In the genomic region with DNA sequence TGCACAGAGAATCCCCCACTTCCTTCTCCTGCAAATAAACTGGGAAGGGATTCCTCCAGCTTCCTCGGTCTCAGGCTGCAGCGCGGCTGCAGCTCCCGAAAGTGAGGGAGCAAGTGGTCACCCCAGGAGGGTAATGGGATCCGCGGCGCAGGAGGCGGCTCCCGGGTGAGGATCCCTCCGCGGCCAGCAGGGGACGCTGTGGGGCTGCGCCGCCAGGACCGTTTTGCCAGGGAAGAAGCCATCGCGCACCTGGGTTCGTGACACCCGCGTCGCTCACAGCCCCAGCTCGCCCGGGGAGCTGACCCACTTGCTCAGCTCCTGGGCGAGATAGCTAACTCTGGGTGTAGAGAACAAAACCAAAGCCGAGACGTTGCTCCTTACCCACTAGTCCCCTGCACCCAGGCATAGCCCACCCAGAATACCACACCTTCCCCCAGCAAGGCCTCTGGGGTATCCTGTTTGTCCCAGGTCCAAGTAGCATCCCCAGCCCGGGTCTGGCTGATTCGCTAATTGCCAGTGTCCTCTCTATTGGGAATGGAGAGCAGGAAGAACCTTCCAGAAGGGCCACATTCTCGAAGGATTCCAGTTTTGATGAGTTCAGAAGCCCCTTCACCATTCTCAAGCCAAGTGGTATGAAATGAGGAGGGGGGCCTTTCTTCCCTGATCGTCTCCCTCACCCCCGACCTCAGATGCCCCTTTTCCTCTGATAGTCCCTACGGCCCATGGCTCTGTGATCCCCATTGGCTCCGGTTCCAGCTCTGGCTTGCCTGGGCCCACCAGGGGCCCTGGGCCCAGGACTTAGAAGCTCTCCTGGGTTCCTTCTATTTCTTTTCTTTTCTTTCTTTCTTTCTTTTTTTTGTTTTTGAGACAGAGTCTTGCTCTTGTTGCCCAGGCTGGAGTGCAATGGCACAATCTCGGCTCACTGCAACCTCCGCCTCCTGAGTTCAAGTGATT, we compare ENCODE assay signal across 8 cellular contexts. TPM values are rescaled to one million over a fixed set of nuclear protein-coding genes. Genes with fewer than 3 reads are reported as not detected.
DNase-seq lines count a peak whose midpoint lies in the region; TF ChIP-seq lines count a peak whose summit lies in the region.

No MANE protein-coding gene starts in this region.

- no peaks in the 10 kb centered on the region for H3K36me3 ChIP-seq in BLaER1
- H3K36me3 ChIP-seq in H7 (replicated peaks; ENCODE audit: control insufficient read depth, insufficient read depth, low read length): no peaks in the 10 kb centered on the region

- DNase-seq in H7: peak; percentile 97
- peak; percentile 82 for DNase-seq in NCI-H345 (lab: John Stamatoyannopoulos, UW)
- peak; percentile 85 for DNase-seq in activated CD4-positive, alpha-beta memory T cell treated with anti-CD3 and anti-CD28 coated beads, Interleukin-2, amount 10 ng/mL, durations not matched to agents 7 days and 5 days
- peak; percentile 69 for DNase-seq in effector CD8-positive, alpha-beta T cell (lab: John Stamatoyannopoulos, UW)
- DNase-seq in mesothelial cell of epicardium (ENCODE audit: low spot score in 2 of 2, unreplicated experiment in 2 of 2): peak; percentile 67 to 92
- DNase-seq in stimulated activated CD8-positive, alpha-beta memory T cell treated with anti-CD3 and anti-CD28 coated beads, Interleukin-2, amount 100 ng/mL, for 48 hours (ENCODE audit: low read depth in 2 of 2): peak; percentile 72 to 73
- no peak for DNase-seq in DMS114 treated with DMSO at 0.1 percent for 48 hours (lab: John Stamatoyannopoulos, UW; ENCODE audit: unreplicated experiment)

- CTCF ChIA-PET in activated CD4-positive, alpha-beta memory T cell treated with anti-CD3 and anti-CD28 coated beads, Interleukin-2, amount 10 ng/mL, durations not matched to agents 7 days and 5 days (lab: Charles Lee): interaction anchor here (0.6 to 5.4 kb wide), 33 partner anchors 9 to 313 kb away, joined by 3 to 68 read pairs (median 5); a partner anchor contains a TSS

- H3K9ac ChIP-seq in BLaER1: 0 out of 2 replicates have a peak overlapping the region, but pooled peaks have one; percentile 5

- H3K27ac ChIP-seq in BLaER1: 0 out of 2 replicates have a peak overlapping the region, but pooled peaks have one; percentile 15

- no peak overlapping the region for H3K4me3 Mint-ChIP-seq in activated CD4-positive, alpha-beta memory T cell treated with anti-CD3 and anti-CD28 coated beads, Interleukin-2, amount 10 ng/mL, durations not matched to agents 7 days and 5 days
- H3K4me3 Mint-ChIP-seq in mesothelial cell of epicardium: peak overlapping the region; percentile 44

- no peaks in the 10 kb centered on the region for H3K9me3 ChIP-seq in BLaER1

- H3K36me3 Mint-ChIP-seq in activated CD4-positive, alpha-beta memory T cell treated with anti-CD3 and anti-CD28 coated beads, Interleukin-2, amount 10 ng/mL, durations not matched to agents 7 days and 5 days (ENCODE audit: low read depth): no peaks in the 10 kb centered on the region
- no peaks in the 10 kb centered on the region for H3K36me3 Mint-ChIP-seq in mesothelial cell of epicardium

- peaks cover 12% of the 10 kb centered on the region for H3K27me3 Mint-ChIP-seq in activated CD4-positive, alpha-beta memory T cell treated with anti-CD3 and anti-CD28 coated beads, Interleukin-2, amount 10 ng/mL, durations not matched to agents 7 days and 5 days
- H3K27me3 Mint-ChIP-seq in mesothelial cell of epicardium (ENCODE audit: low read depth): peaks cover 9% of the 10 kb centered on the region

- H3K27ac Mint-ChIP-seq in activated CD4-positive, alpha-beta memory T cell treated with anti-CD3 and anti-CD28 coated beads, Interleukin-2, amount 10 ng/mL, durations not matched to agents 7 days and 5 days: no peak overlapping the region
- no peak overlapping the region for H3K27ac Mint-ChIP-seq in mesothelial cell of epicardium

- H4K20me1 ChIP-seq in BLaER1: no peaks in the 10 kb centered on the region

- H3K4me3 ChIP-seq in BLaER1: no peak overlapping the region
- H3K4me3 ChIP-seq in H7 (ENCODE audit: insufficient read depth, low read depth, low read length): no peak overlapping the region

- H3K27me3 ChIP-seq in BLaER1 (no peaks in the 10 kb centered on the region), H7 (ENCODE audit: control insufficient read depth, insufficient read depth, low read length) (peaks cover 3% of the 10 kb centered on the region)

- H3K9me3 Mint-ChIP-seq in activated CD4-positive, alpha-beta memory T cell treated with anti-CD3 and anti-CD28 coated beads, Interleukin-2, amount 10 ng/mL, durations not matched to agents 7 days and 5 days: no peaks in the 10 kb centered on the region
- H3K9me3 Mint-ChIP-seq in mesothelial cell of epicardium: no peaks in the 10 kb centered on the region

- peak overlapping the region; percentile 95 for H3K4me2 ChIP-seq in BLaER1

- peaks cover 17% of the 10 kb centered on the region for H3K4me1 Mint-ChIP-seq in activated CD4-positive, alpha-beta memory T cell treated with anti-CD3 and anti-CD28 coated beads, Interleukin-2, amount 10 ng/mL, durations not matched to agents 7 days and 5 days
- peaks cover 31% of the 10 kb centered on the region for H3K4me1 Mint-ChIP-seq in mesothelial cell of epicardium

- TF ChIP-seq CTCF in mesothelial cell of epicardium (IDR thresholded peaks at IDR 0.05; ENCODE audit: unreplicated experiment): peak; percentile 99

- peaks cover 65% of the 10 kb centered on the region for H3K4me1 ChIP-seq in BLaER1

- POLR2A ChIA-PET in activated CD4-positive, alpha-beta memory T cell treated with anti-CD3 and anti-CD28 coated beads, Interleukin-2, amount 10 ng/mL, durations not matched to agents 7 days and 5 days (lab: Charles Lee): interaction anchor here (1.6 to 1.9 kb wide), 3 partner anchors 100 to 158 kb away, joined by 4 to 7 read pairs (median 4); no protein-coding TSS in a partner anchor

RNA-seq across cellular contexts. Expression of a gene that starts 14.1 kb away (rescaled TPM):
- total RNA-seq in H7 (2014; rRNA removed; shearing (Covaris generic)): 1.4 and 3.5 TPM in 2 replicates
- total RNA-seq in activated CD4-positive, alpha-beta memory T cell treated with anti-CD3 and anti-CD28 coated beads, Interleukin-2, amount 10 ng/mL, durations not matched to agents 7 days and 5 days: not detected
- 8.6 to 10.4 TPM (median 10.1 TPM) in 3 replicates for total RNA-seq in mesothelial cell of epicardium

RNA-seq across cellular contexts. Expression of a gene that starts 16.5 kb away (rescaled TPM):
- 0.70 and 0.83 TPM in 2 replicates for total RNA-seq in H7 (2014; rRNA removed; shearing (Covaris generic))
- not detected for total RNA-seq in activated CD4-positive, alpha-beta memory T cell treated with anti-CD3 and anti-CD28 coated beads, Interleukin-2, amount 10 ng/mL, durations not matched to agents 7 days and 5 days
- 8.7 to 9.9 TPM (median 9.9 TPM) in 3 replicates for total RNA-seq in mesothelial cell of epicardium

RNA-seq across cellular contexts. Expression of a gene that starts 22.1 kb away (rescaled TPM):
- total RNA-seq in H7 (2014; rRNA removed; shearing (Covaris generic)): 23.0 and 34.3 TPM in 2 replicates
- 10 to 100 TPM; 33.2 to 33.8 TPM for total RNA-seq in activated CD4-positive, alpha-beta memory T cell treated with anti-CD3 and anti-CD28 coated beads, Interleukin-2, amount 10 ng/mL, durations not matched to agents 7 days and 5 days
- 19.1 to 21.6 TPM (median 21.5 TPM) in 3 replicates for total RNA-seq in mesothelial cell of epicardium

RNA-seq across cellular contexts. Expression of a gene that starts 56.0 kb away (rescaled TPM):
- 0.17 TPM in 1 of 2 replicates, not detected in the other for total RNA-seq in H7 (2014; rRNA removed; shearing (Covaris generic))
- total RNA-seq in activated CD4-positive, alpha-beta memory T cell treated with anti-CD3 and anti-CD28 coated beads, Interleukin-2, amount 10 ng/mL, durations not matched to agents 7 days and 5 days: not detected
- total RNA-seq in mesothelial cell of epicardium: 0.22 to 0.40 TPM in 2 of 3 replicates, not detected in the other
